20 cellular contexts compared by ENCODE assay signal in genomic region chrX:96563663-96564062, GRCh38.
DNase-seq lines count a peak whose midpoint lies in the region; ATAC-seq, FAIRE-seq and TF ChIP-seq lines count a peak whose summit lies in the region.
"Had no signal": no experiment of that assay in that cellular context is flagged by ENCODE, and none has a peak within 500 bp of the region (broad histone marks: within the 10 kb centered on the region; RNA-seq: fewer than 3 reads in every experiment).

No MANE protein-coding gene starts in this region.

- H3K79me2 ChIP-seq in HepG2 (ENCODE audit: insufficient read depth, low read length), result no peaks in the 10 kb centered on the region

- intact Hi-C loops in HepG2 (cut with micrococcal nuclease; ENCODE audit: unreplicated experiment) (no loop called here), right lobe of liver (cut with DNase I) (no loop called here), tibial artery (cut with DNase I; ENCODE audit: low total_unique reads) (no loop called here)

- no peak for FAIRE-seq in HepG2 (lab: Jason Lieb, UNC)
- no peak for FAIRE-seq in bronchial epithelial cell (lab: Jason Lieb, UNC)

- POLR2A ChIA-PET in HepG2 (lab: Yijun Ruan, JAX), result no interaction called here

- H3K9ac ChIP-seq in liver (ENCODE audit: low read depth in 1 of 2, low read length in 2 of 2), result no peak overlapping the region
- no peak overlapping the region for H3K9ac ChIP-seq in HepG2 (ENCODE audit: insufficient read depth, low read depth, low read length)

- no TSS peak for BruUV-seq in HepG2 (replicated peaks; lab: Mats Ljungman, UMichigan)

- no peak for DNase-seq in HepG2 (ENCODE audit: low spot score)
- DNase-seq in bronchial epithelial cell (ENCODE audit: low read depth), result peak; percentile 14
- no peak for DNase-seq in right lobe of liver
- DNase-seq in tibial artery, result peak in 1 of 2 donors; percentile 28
- DNase-seq in NCI-H524 (lab: John Stamatoyannopoulos, UW), result no peak
- DNase-seq: activated CD4-positive, alpha-beta T cell treated with anti-CD3 and anti-CD28 coated beads for 48 hours; activated naive CD4-positive, alpha-beta T cell treated with anti-CD3 and anti-CD28 coated beads, Interleukin-2, amount 50 U/mL, for 16 hours; activated T-cell treated with anti-CD3 and anti-CD28 coated beads for 4 hours; BE2C; caudate nucleus; left lung; natural killer cell; NCI-H1092; NCI-H2171; retina; stimulated activated CD4-positive, alpha-beta T cell treated with anti-CD3 and anti-CD28 coated beads, Interleukin-4, amount 100 ng/mL, for 1 hour; T-helper 9 cell had no signal

- no peak overlapping the region for H3K4me2 ChIP-seq in HepG2 (ENCODE audit: low read depth, low read length)

- peak overlapping the region in 1 of 2 donors; percentile 46 for H3K27ac ChIP-seq in liver (ENCODE audit: low read depth in 1 of 2, low read length in 2 of 2)
- H3K27ac ChIP-seq in HepG2 (ENCODE audit: extremely low read length, insufficient read depth, low read length), result no peak overlapping the region
- H3K27ac ChIP-seq in right lobe of liver, result no peak overlapping the region
- H3K27ac ChIP-seq in tibial artery, result peak overlapping the region; percentile 37 to 61

- in situ Hi-C loops in HepG2 (cut with HindIII; ENCODE audit: extremely low pct_ligation_motif_present, low pct_unique_long_range_greater_than_20kb), result no loop called here

- H3K9me3 ChIP-seq in liver (ENCODE audit: control insufficient read depth in 4 of 4, low read length in 3 of 4) (no peaks in the 10 kb centered on the region), HepG2 (ENCODE audit: low read length) (no peaks in the 10 kb centered on the region), right lobe of liver (no peaks in the 10 kb centered on the region), tibial artery (no peaks in the 10 kb centered on the region)
- H3K9me3 ChIP-seq: BE2C, left lung had no signal

- WGBS in liver, result 8% methylated on average over 1 of the region's 1 CpG
- WGBS in HepG2 (ENCODE audit: low lambda C conversion rate), result 0% methylated on average over 1 of the region's 1 CpG
- WGBS in right lobe of liver (ENCODE audit: insufficient coverage, low coverage, low lambda C conversion rate, missing lambda C conversion rate), result 46% methylated on average over 1 of the region's 1 CpG

- no peak for ATAC-seq in HepG2
- ATAC-seq in right lobe of liver, result peak; percentile 51 to 90 (median 76)
- ATAC-seq in HG02588 (IDR thresholded peaks at IDR 0.05; ENCODE audit: unreplicated experiment), result no peak
- no peak for ATAC-seq in GM21576 (IDR thresholded peaks at IDR 0.05; ENCODE audit: unreplicated experiment)
- ATAC-seq: left lung, natural killer cell had no signal

- H3K4me1 ChIP-seq in liver (ENCODE audit: control insufficient read depth in 4 of 4, insufficient read depth in 4 of 4, low read length in 3 of 4), result no peaks in the 10 kb centered on the region
- no peaks in the 10 kb centered on the region for H3K4me1 ChIP-seq in HepG2 (ENCODE audit: insufficient read depth, low read length)
- no peaks in the 10 kb centered on the region for H3K4me1 ChIP-seq in right lobe of liver
- H3K4me1 ChIP-seq in tibial artery, result peaks cover 0 to 16% (median 0%) of the 10 kb centered on the region in 4 donors
- H3K4me1 ChIP-seq: BE2C, left lung had no signal

- no peak overlapping the region for H3K4me3 ChIP-seq in liver (ENCODE audit: low read depth in 1 of 3, low read length in 3 of 3)
- H3K4me3 ChIP-seq in HepG2 (replicated peaks in 1 of 3; ENCODE audit: insufficient read depth in 1 of 3, low read depth in 2 of 3, low read length in 3 of 3), result no peak overlapping the region
- H3K4me3 ChIP-seq in bronchial epithelial cell (ENCODE audit: low read depth, low read length), result no peak overlapping the region
- H3K4me3 ChIP-seq in right lobe of liver, result no peak overlapping the region
- no peak overlapping the region for H3K4me3 ChIP-seq in tibial artery
- H3K4me3 ChIP-seq: left lung had no signal

- no peaks in the 10 kb centered on the region for H4K20me1 ChIP-seq in HepG2 (ENCODE audit: insufficient read depth, low read length)

- CTCF ChIA-PET in HepG2 (lab: Yijun Ruan, JAX; ENCODE audit: low intra/inter-chr PET ratio, low total read pairs), result no interaction called here

- H3K27me3 ChIP-seq in liver (ENCODE audit: control insufficient read depth in 4 of 4, insufficient read depth in 4 of 4, low read length in 3 of 4) (no peaks in the 10 kb centered on the region), HepG2 (ENCODE audit: control insufficient read depth in 1 of 2, insufficient read depth in 2 of 2, low read length in 2 of 2) (no peaks in the 10 kb centered on the region), bronchial epithelial cell (ENCODE audit: control insufficient read depth, insufficient read depth, low read length) (no peaks in the 10 kb centered on the region), right lobe of liver (no peaks in the 10 kb centered on the region), tibial artery (no peaks in the 10 kb centered on the region)
- H3K27me3 ChIP-seq: BE2C, left lung had no signal

- TF ChIP-seq CTCF in liver (IDR thresholded peaks at IDR 0.05; ENCODE audit: low read depth, low read length, missing input control) (no peak), HepG2 (CRISPR knock-in tag; IDR thresholded peaks at IDR 0.05) (no peak), bronchial epithelial cell (IDR thresholded peaks at IDR 0.05; ENCODE audit: insufficient read depth, low read length, severe bottlenecking) (no peak), right lobe of liver (IDR thresholded peaks at IDR 0.05) (no peak), tibial artery (IDR thresholded peaks at IDR 0.05) (no peak)

- TF ChIP-seq EP300 in HepG2 (IDR thresholded peaks at IDR 0.05; ENCODE audit: low read depth in 2 of 2, low read length in 2 of 2), result no peak
- no peak for TF ChIP-seq EP300 in HepG2 (CRISPR knock-in tag; IDR thresholded peaks at IDR 0.05; ENCODE audit: borderline replicate concordance)

- TF ChIP-seq RAD21 in liver (IDR thresholded peaks at IDR 0.05) (peak; percentile 9 to 29), HepG2 (CRISPR knock-in tag; IDR thresholded peaks at IDR 0.05) (no peak)

- H3K36me3 ChIP-seq in liver (ENCODE audit: control insufficient read depth in 4 of 4, insufficient read depth in 3 of 4, low read depth in 1 of 4, low read length in 3 of 4), result no peaks in the 10 kb centered on the region
- no peaks in the 10 kb centered on the region for H3K36me3 ChIP-seq in HepG2 (replicated peaks in 1 of 2; ENCODE audit: control insufficient read depth in 1 of 2, insufficient read depth in 2 of 2, low read length in 2 of 2)
- H3K36me3 ChIP-seq in bronchial epithelial cell (ENCODE audit: control insufficient read depth, insufficient read depth, low read length), result no peaks in the 10 kb centered on the region
- no peaks in the 10 kb centered on the region for H3K36me3 ChIP-seq in right lobe of liver
- H3K36me3 ChIP-seq in tibial artery, result no peaks in the 10 kb centered on the region
- H3K36me3 ChIP-seq: BE2C, left lung had no signal

- no peak overlapping the region for H2AFZ ChIP-seq in HepG2 (ENCODE audit: low read length)

- no peak for TF ChIP-seq POLR2A in HepG2 (IDR thresholded peaks at IDR 0.05; ENCODE audit: insufficient read depth in 1 of 2, low read depth in 2 of 2, low read length in 2 of 2)
- no peak for TF ChIP-seq POLR2A in right lobe of liver (IDR thresholded peaks at IDR 0.05)

TF ChIP-seq in liver, 16 proteins besides CTCF, POLR2A, EP300 and RAD21 (continues in another document):
- TF ChIP-seq YY1 (IDR thresholded peaks at IDR 0.05) (peak; percentile 32), RXRA (IDR thresholded peaks at IDR 0.05) (peak; percentile 31 to 40), HNF4G (IDR thresholded peaks at IDR 0.05) (no peak), JUND (IDR thresholded peaks at IDR 0.05) (peak in 1 of 2 donors; percentile 29), TAF1 (conservative IDR thresholded peaks at IDR 0.05) (no peak), GABPA (IDR thresholded peaks at IDR 0.05 in 1 of 2, conservative IDR thresholded peaks at IDR 0.05 in 1 of 2) (no peak), ATF3 (IDR thresholded peaks at IDR 0.05) (no peak), NR2F2 (IDR thresholded peaks at IDR 0.05) (no peak), HNF4A (conservative IDR thresholded peaks at IDR 0.05) (peak; percentile 49 to 55), FOXA1 (IDR thresholded peaks at IDR 0.05) (no peak)

TF ChIP-seq in HepG2, 621 proteins besides CTCF, POLR2A, EP300 and RAD21:
- TF ChIP-seq SETDB1 (CRISPR knock-in tag; IDR thresholded peaks at IDR 0.05; ENCODE audit: borderline replicate concordance), result no peak
TF ChIP-seq in HepG2: peak in this region for 0.

Comparison
In these comparisons a context has a peak if more than half of its experiments do, and no peak if none do; other contexts are left out.
1. ATAC-seq: peak in right lobe of liver (4 of 4); none in HepG2 (single experiment), HG02588 (single experiment) and GM21576 (single experiment).
2. H3K27ac ChIP-seq: peak in tibial artery (2 of 2); none in HepG2 (single experiment) and right lobe of liver (0 of 3).